ENCODE assay signal across 10 cellular contexts in genomic region chr6:22036267-22036666, GRCh38.
A peak's percentile ranks its signal among the peaks of the same experiment; 100 is the strongest.
DNase-seq lines count a peak whose midpoint lies in the region; ATAC-seq and TF ChIP-seq lines count a peak whose summit lies in the region.
"Had no signal": no experiment of that assay in that cellular context is flagged by ENCODE, and none has a peak within 500 bp of the region (broad histone marks: within the 10 kb centered on the region; RNA-seq: fewer than 3 reads in every experiment).

No MANE protein-coding gene starts in this region.

- H3K9me3 Mint-ChIP-seq in activated CD8-positive, alpha-beta T cell treated with anti-CD3 and anti-CD28 coated beads for 36 hours, result peaks cover 4% of the 10 kb centered on the region
- H3K9me3 Mint-ChIP-seq in activated CD8-positive, alpha-beta T cell treated with anti-CD3 and anti-CD28 coated beads, Interleukin-2, amount 10 ng/mL, durations not matched to agents 7 days and 5 days (ENCODE audit: insufficient read depth), result peaks cover 6% of the 10 kb centered on the region

- peaks cover 6% of the 10 kb centered on the region for H3K4me1 Mint-ChIP-seq in activated CD8-positive, alpha-beta T cell treated with anti-CD3 and anti-CD28 coated beads for 36 hours (ENCODE audit: low read depth)
- no peaks in the 10 kb centered on the region for H3K4me1 Mint-ChIP-seq in activated CD8-positive, alpha-beta T cell treated with anti-CD3 and anti-CD28 coated beads, Interleukin-2, amount 10 ng/mL, durations not matched to agents 7 days and 5 days (ENCODE audit: low read depth)

- H3K36me3 ChIP-seq in thymus (ENCODE audit: control insufficient read depth, insufficient read depth), result no peaks in the 10 kb centered on the region

- intact Hi-C loops in activated CD8-positive, alpha-beta T cell treated with anti-CD3 and anti-CD28 coated beads for 36 hours (cut with micrococcal nuclease), result no loop called here
- intact Hi-C loops in head of caudate nucleus (cut with DNase I), result no loop called here

- no peaks in the 10 kb centered on the region for H3K9me3 ChIP-seq in thymus (ENCODE audit: control insufficient read depth)

- CTCF ChIA-PET in activated CD8-positive, alpha-beta T cell treated with anti-CD3 and anti-CD28 coated beads for 36 hours (lab: Charles Lee), result interaction anchor here (1.1 to 1.6 kb wide), 2 partner anchors 10 to 19 kb away, joined by 4 to 5 read pairs; no protein-coding TSS in a partner anchor
- CTCF ChIA-PET in activated CD8-positive, alpha-beta T cell treated with anti-CD3 and anti-CD28 coated beads, Interleukin-2, amount 10 ng/mL, durations not matched to agents 7 days and 5 days (lab: Charles Lee), result interaction anchor here (1.7 kb wide), 1 partner anchor 10 kb away, joined by 4 read pairs; no protein-coding TSS in a partner anchor

- H3K4me3 ChIP-seq in thymus (ENCODE audit: low read length), result no peak overlapping the region

- ATAC-seq in activated CD8-positive, alpha-beta T cell treated with anti-CD3 and anti-CD28 coated beads for 36 hours, result peak; percentile 27
- no peak for ATAC-seq in activated CD8-positive, alpha-beta T cell treated with anti-CD3 and anti-CD28 coated beads, Interleukin-2, amount 10 ng/mL, durations not matched to agents 7 days and 5 days

- POLR2A ChIA-PET in activated CD8-positive, alpha-beta T cell treated with anti-CD3 and anti-CD28 coated beads for 36 hours (lab: Charles Lee), result no interaction called here
- POLR2A ChIA-PET in activated CD8-positive, alpha-beta T cell treated with anti-CD3 and anti-CD28 coated beads, Interleukin-2, amount 10 ng/mL, durations not matched to agents 7 days and 5 days (lab: Charles Lee), result no interaction called here

- peaks cover 15% of the 10 kb centered on the region for H3K4me1 ChIP-seq in thymus (ENCODE audit: control insufficient read depth, insufficient read depth, low read length)

- H3K27me3 Mint-ChIP-seq in activated CD8-positive, alpha-beta T cell treated with anti-CD3 and anti-CD28 coated beads for 36 hours, result peaks cover 1% of the 10 kb centered on the region
- peaks cover 3% of the 10 kb centered on the region for H3K27me3 Mint-ChIP-seq in activated CD8-positive, alpha-beta T cell treated with anti-CD3 and anti-CD28 coated beads, Interleukin-2, amount 10 ng/mL, durations not matched to agents 7 days and 5 days (ENCODE audit: low read depth)

- no peaks in the 10 kb centered on the region for H3K27me3 ChIP-seq in thymus (ENCODE audit: control insufficient read depth, insufficient read depth)

- H3K36me3 Mint-ChIP-seq in activated CD8-positive, alpha-beta T cell treated with anti-CD3 and anti-CD28 coated beads for 36 hours (ENCODE audit: low read depth), result no peaks in the 10 kb centered on the region
- H3K36me3 Mint-ChIP-seq in activated CD8-positive, alpha-beta T cell treated with anti-CD3 and anti-CD28 coated beads, Interleukin-2, amount 10 ng/mL, durations not matched to agents 7 days and 5 days (ENCODE audit: low read depth), result no peaks in the 10 kb centered on the region
- H3K36me3 Mint-ChIP-seq: IgD-negative memory B cell had no signal

- DNase-seq in activated CD8-positive, alpha-beta T cell treated with anti-CD3 and anti-CD28 coated beads for 36 hours, result peak; percentile 33
- no peak for DNase-seq in activated CD8-positive, alpha-beta T cell treated with anti-CD3 and anti-CD28 coated beads, Interleukin-2, amount 10 ng/mL, durations not matched to agents 7 days and 5 days
- DNase-seq in LoVo (ENCODE audit: low spot score), result peak; percentile 52
- DNase-seq in dermis microvascular lymphatic vessel endothelial cell (ENCODE audit: low read depth in 2 of 2), result peak; percentile 87 to 95
- DNase-seq in UCSD-AML1 (lab: John Stamatoyannopoulos, UW; ENCODE audit: unreplicated experiment), result no peak
- no peak for DNase-seq in AG20443 (ENCODE audit: low spot score)
- no peak for DNase-seq in head of caudate nucleus

- WGBS in thymus, result 41% methylated on average over 7 of the region's 7 CpGs

- H3K4me3 Mint-ChIP-seq in activated CD8-positive, alpha-beta T cell treated with anti-CD3 and anti-CD28 coated beads for 36 hours, result no peak overlapping the region
- H3K4me3 Mint-ChIP-seq in activated CD8-positive, alpha-beta T cell treated with anti-CD3 and anti-CD28 coated beads, Interleukin-2, amount 10 ng/mL, durations not matched to agents 7 days and 5 days, result no peak overlapping the region
- H3K4me3 Mint-ChIP-seq: IgD-negative memory B cell; naive thymus-derived CD8-positive, alpha-beta T cell had no signal

- no peak overlapping the region for H3K27ac Mint-ChIP-seq in activated CD8-positive, alpha-beta T cell treated with anti-CD3 and anti-CD28 coated beads for 36 hours
- H3K27ac Mint-ChIP-seq in activated CD8-positive, alpha-beta T cell treated with anti-CD3 and anti-CD28 coated beads, Interleukin-2, amount 10 ng/mL, durations not matched to agents 7 days and 5 days, result no peak overlapping the region
- H3K27ac Mint-ChIP-seq: IgD-negative memory B cell; naive thymus-derived CD8-positive, alpha-beta T cell had no signal

- peak overlapping the region; percentile 53 for H3K27ac ChIP-seq in thymus (ENCODE audit: low read depth)

- TF ChIP-seq CTCF in activated CD8-positive, alpha-beta T cell treated with anti-CD3 and anti-CD28 coated beads for 36 hours (IDR thresholded peaks at IDR 0.05), result no peak

Comparison
In these comparisons a context has a peak if more than half of its experiments do, and no peak if none do; other contexts are left out.
1. DNase-seq: peak in activated CD8-positive, alpha-beta T cell treated with anti-CD3 and anti-CD28 coated beads for 36 hours (single experiment), LoVo (single experiment) and dermis microvascular lymphatic vessel endothelial cell (2 of 2); none in activated CD8-positive, alpha-beta T cell treated with anti-CD3 and anti-CD28 coated beads, Interleukin-2, amount 10 ng/mL, durations not matched to agents 7 days and 5 days (single experiment), UCSD-AML1 (single experiment), AG20443 (single experiment) and head of caudate nucleus (0 of 42).